In the genomic region with DNA sequence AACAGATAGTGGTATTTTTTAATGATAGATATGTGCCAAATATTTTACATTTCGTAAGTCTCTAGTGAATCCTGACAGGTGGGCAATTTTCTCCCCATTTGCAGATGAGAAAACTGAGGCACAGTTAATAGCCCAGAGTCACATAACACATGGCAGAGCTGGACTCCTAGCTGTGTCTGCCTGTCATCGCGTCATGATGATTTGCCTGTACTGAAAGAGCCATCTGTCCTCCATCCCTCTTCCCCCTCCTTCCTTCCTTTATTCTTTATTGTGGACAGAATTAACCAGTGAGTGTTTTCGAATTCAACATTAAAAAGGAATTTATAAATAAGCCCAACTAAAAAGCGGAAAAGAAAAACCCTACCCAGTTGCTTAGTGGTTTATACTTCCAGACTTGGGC, we compare ENCODE assay signal across 1 cellular context.
TF ChIP-seq lines count a peak whose summit lies in the region.

No MANE protein-coding gene starts in this region.

TF ChIP-seq in IMR-90, 13 proteins besides CTCF, POLR2A, EP300 and RAD21:
- TF ChIP-seq, protein P1, sequence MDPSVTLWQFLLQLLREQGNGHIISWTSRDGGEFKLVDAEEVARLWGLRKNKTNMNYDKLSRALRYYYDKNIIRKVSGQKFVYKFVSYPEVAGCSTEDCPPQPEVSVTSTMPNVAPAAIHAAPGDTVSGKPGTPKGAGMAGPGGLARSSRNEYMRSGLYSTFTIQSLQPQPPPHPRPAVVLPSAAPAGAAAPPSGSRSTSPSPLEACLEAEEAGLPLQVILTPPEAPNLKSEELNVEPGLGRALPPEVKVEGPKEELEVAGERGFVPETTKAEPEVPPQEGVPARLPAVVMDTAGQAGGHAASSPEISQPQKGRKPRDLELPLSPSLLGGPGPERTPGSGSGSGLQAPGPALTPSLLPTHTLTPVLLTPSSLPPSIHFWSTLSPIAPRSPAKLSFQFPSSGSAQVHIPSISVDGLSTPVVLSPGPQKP (IDR thresholded peaks at IDR 0.05; ENCODE audit: borderline replicate concordance, low read depth, low read length) = no peak
- TF ChIP-seq RCOR1 (IDR thresholded peaks at IDR 0.05; ENCODE audit: insufficient replicate concordance, low read length) = no peak
- TF ChIP-seq MAFK (IDR thresholded peaks at IDR 0.05; ENCODE audit: low read depth, low read length) = no peak
- TF ChIP-seq NFE2L2 (IDR thresholded peaks at IDR 0.05; ENCODE audit: low read depth, low read length) = no peak
- TF ChIP-seq BHLHE40 (IDR thresholded peaks at IDR 0.05; ENCODE audit: low read depth, low read length) = no peak
- no peak for TF ChIP-seq CHD1 (IDR thresholded peaks at IDR 0.05; ENCODE audit: low read depth, low read length)
- TF ChIP-seq RFX5 (IDR thresholded peaks at IDR 0.05; ENCODE audit: low read depth, low read length) = no peak
- TF ChIP-seq CEBPB (IDR thresholded peaks at IDR 0.05; ENCODE audit: low read depth, low read length) = no peak
- no peak for TF ChIP-seq SMC3 (IDR thresholded peaks at IDR 0.05; ENCODE audit: low read depth, low read length)
- TF ChIP-seq MAZ (IDR thresholded peaks at IDR 0.05; ENCODE audit: borderline replicate concordance, low read depth, low read length) = no peak
- TF ChIP-seq, protein P2, sequence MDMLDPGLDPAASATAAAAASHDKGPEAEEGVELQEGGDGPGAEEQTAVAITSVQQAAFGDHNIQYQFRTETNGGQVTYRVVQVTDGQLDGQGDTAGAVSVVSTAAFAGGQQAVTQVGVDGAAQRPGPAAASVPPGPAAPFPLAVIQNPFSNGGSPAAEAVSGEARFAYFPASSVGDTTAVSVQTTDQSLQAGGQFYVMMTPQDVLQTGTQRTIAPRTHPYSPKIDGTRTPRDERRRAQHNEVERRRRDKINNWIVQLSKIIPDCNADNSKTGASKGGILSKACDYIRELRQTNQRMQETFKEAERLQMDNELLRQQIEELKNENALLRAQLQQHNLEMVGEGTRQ (IDR thresholded peaks at IDR 0.05; ENCODE audit: low read depth, low read length) = no peak
- TF ChIP-seq MXI1 (IDR thresholded peaks at IDR 0.05; ENCODE audit: borderline replicate concordance, low read depth, low read length) = no peak
- TF ChIP-seq FOS (IDR thresholded peaks at IDR 0.05; ENCODE audit: low read depth, low read length) = no peak
